ENCODE assay signal across 8 cellular contexts in genomic region chr15:90873488-90873997, GRCh38. TPM values are rescaled to one million over a fixed set of nuclear protein-coding genes. Genes with fewer than 3 reads are reported as not detected.
DNase-seq lines count a peak whose midpoint lies in the region; ATAC-seq and TF ChIP-seq lines count a peak whose summit lies in the region.

No MANE protein-coding gene starts in this region.

- ATAC-seq in gastrocnemius medialis = no peak
- ATAC-seq in GM18498 (IDR thresholded peaks at IDR 0.05; ENCODE audit: unreplicated experiment) = no peak
- ATAC-seq in GM18870 (IDR thresholded peaks at IDR 0.05; ENCODE audit: unreplicated experiment) = no peak

- H3K4me2 ChIP-seq in GM23248 (ENCODE audit: unreplicated experiment) (peak overlapping the region; percentile 85), OCI-LY7 (ENCODE audit: low read length) (no peak overlapping the region)

- H3K36me3 ChIP-seq in GM23248 (ENCODE audit: low read depth) (peaks cover 4% of the 10 kb centered on the region; the same call in 1 of the 2 replicates), gastrocnemius medialis (peaks cover 0 to 31% of the 10 kb centered on the region in 2 donors), OCI-LY7 (ENCODE audit: insufficient read depth, low read length) (no peaks in the 10 kb centered on the region)

- POLR2A ChIA-PET in activated CD4-positive, alpha-beta memory T cell treated with anti-CD3 and anti-CD28 coated beads for 36 hours (lab: Charles Lee) = interaction anchor here (0.8 to 4.7 kb wide), 12 partner anchors 12 to 156 kb away, joined by 3 to 63 read pairs (median 9); partner anchors contain the start of genes BLM, FES and HDDC3
- POLR2A ChIA-PET in OCI-LY7 (lab: Charles Lee) = no interaction called here

- no peaks in the 10 kb centered on the region for H3K9me2 ChIP-seq in GM23248 (ENCODE audit: insufficient read depth)
- H3K9me2 ChIP-seq in OCI-LY7 (ENCODE audit: insufficient read depth, low read length) = no peaks in the 10 kb centered on the region

- TF ChIP-seq POLR2A in gastrocnemius medialis (IDR thresholded peaks at IDR 0.05) = no peak

- H3K4me3 ChIP-seq in GM23248 (peak overlapping the region; percentile 75), fibroblast of the aortic adventitia (ENCODE audit: low read depth, low read length) (peak overlapping the region; percentile 80), gastrocnemius medialis (peak overlapping the region; percentile 78 to 97 (median 88)), OCI-LY7 (ENCODE audit: low read depth, low read length, poor library complexity, severe bottlenecking) (no peak overlapping the region)

- H3K36me3 Mint-ChIP-seq in activated CD4-positive, alpha-beta memory T cell treated with anti-CD3 and anti-CD28 coated beads for 36 hours = peaks cover 79% of the 10 kb centered on the region

- H3K27me3 ChIP-seq in GM23248 (replicated peaks; ENCODE audit: insufficient read depth) = no peaks in the 10 kb centered on the region
- H3K27me3 ChIP-seq in gastrocnemius medialis = no peaks in the 10 kb centered on the region

- peaks cover 24% of the 10 kb centered on the region for H3F3A ChIP-seq in GM23248 (ENCODE audit: insufficient read depth)

- CTCF ChIA-PET in activated CD4-positive, alpha-beta memory T cell treated with anti-CD3 and anti-CD28 coated beads for 36 hours (lab: Charles Lee) = interaction anchor here (1.4 to 2.6 kb wide), 3 partner anchors 12 to 226 kb away, joined by 3 to 22 read pairs (median 6); no protein-coding TSS in a partner anchor
- CTCF ChIA-PET in OCI-LY7 (lab: Charles Lee; ENCODE audit: unreplicated experiment) = interaction anchor here (0.6 kb wide), 1 partner anchor 491 kb away, joined by 3 read pairs; no protein-coding TSS in a partner anchor

- H3K27me3 Mint-ChIP-seq in activated CD4-positive, alpha-beta memory T cell treated with anti-CD3 and anti-CD28 coated beads for 36 hours = no peaks in the 10 kb centered on the region

- no peak for DNase-seq in GM23248
- no peak for DNase-seq in activated CD4-positive, alpha-beta memory T cell treated with anti-CD3 and anti-CD28 coated beads for 36 hours
- DNase-seq in fibroblast of the aortic adventitia (ENCODE audit: low read depth) = no peak
- no peak for DNase-seq in gastrocnemius medialis
- no peak for DNase-seq in OCI-M1 (lab: John Stamatoyannopoulos, UW)
- no peak for DNase-seq in OCI-LY7 (ENCODE audit: low spot score)

- intact Hi-C loops in activated CD4-positive, alpha-beta memory T cell treated with anti-CD3 and anti-CD28 coated beads for 36 hours (cut with micrococcal nuclease) = loop anchor here (1.0 to 2.0 kb wide), 4 partner anchors 35 to 156 kb away; partner anchors contain the start of gene BLM
- intact Hi-C loops in gastrocnemius medialis (cut with DNase I; ENCODE audit: low total_unique reads) (loop anchor here (2.0 to 5.0 kb wide), 4 partner anchors 29 to 211 kb away; partner anchors contain the start of genes BLM and MAN2A2), OCI-LY7 (cut with micrococcal nuclease; ENCODE audit: unreplicated experiment) (loop anchor here (5.0 kb wide), 1 partner anchor 86 kb away; no protein-coding TSS in a partner anchor)

- in situ Hi-C loops in GM23248 (cut with MboI) (no loop called here), gastrocnemius medialis (cut with MboI; ENCODE audit: low sequenced_read_pairs in 4 of 4) (no loop called here)

- H3K4me1 ChIP-seq in GM23248 (ENCODE audit: insufficient read depth) (peaks cover 40% of the 10 kb centered on the region), gastrocnemius medialis (peaks cover 30 to 42% of the 10 kb centered on the region in 2 donors), OCI-LY7 (ENCODE audit: insufficient read depth, low read length, poor library complexity, severe bottlenecking) (peaks cover 36% of the 10 kb centered on the region)

- H3K9me3 ChIP-seq in GM23248 (ENCODE audit: low read depth) = no peaks in the 10 kb centered on the region
- no peaks in the 10 kb centered on the region for H3K9me3 ChIP-seq in gastrocnemius medialis
- H3K9me3 ChIP-seq in OCI-LY7 (ENCODE audit: low read length) = no peaks in the 10 kb centered on the region

- peak overlapping the region; percentile 99 for H3K27ac Mint-ChIP-seq in activated CD4-positive, alpha-beta memory T cell treated with anti-CD3 and anti-CD28 coated beads for 36 hours

- TF ChIP-seq CTCF in fibroblast of the aortic adventitia (IDR thresholded peaks at IDR 0.05; ENCODE audit: insufficient read depth, low read length) (no peak), gastrocnemius medialis (IDR thresholded peaks at IDR 0.05 in 4 of 5, conservative IDR thresholded peaks at IDR 0.05 in 1 of 5) (no peak), OCI-LY7 (conservative IDR thresholded peaks at IDR 0.05; ENCODE audit: low read length) (no peak)

- peak overlapping the region; percentile 90; the same call in 1 of the 2 replicates for H3K27ac ChIP-seq in GM23248
- peak overlapping the region; percentile 93 to 98 (median 96) for H3K27ac ChIP-seq in gastrocnemius medialis
- H3K27ac ChIP-seq in OCI-LY7 (ENCODE audit: low read depth, low read length, poor library complexity, severe bottlenecking) = no peak overlapping the region

- WGBS in GM23248 (ENCODE audit: low coverage in 1 of 2, low lambda C conversion rate in 2 of 2, missing lambda C conversion rate in 2 of 2), 2 experiments = 73 to 77% methylated on average over 4 to 6 of the region's 6 CpGs

- no TSS peak for BruUV-seq in OCI-LY7 (replicated peaks; lab: Mats Ljungman, UMichigan)

- peaks cover 51% of the 10 kb centered on the region for H3K4me1 Mint-ChIP-seq in activated CD4-positive, alpha-beta memory T cell treated with anti-CD3 and anti-CD28 coated beads for 36 hours (ENCODE audit: low read depth)

- H3K79me2 ChIP-seq in GM23248 (ENCODE audit: insufficient read depth) = peaks cover 62% of the 10 kb centered on the region
- no peaks in the 10 kb centered on the region for H3K79me2 ChIP-seq in OCI-LY7 (ENCODE audit: insufficient read depth, low read depth, low read length)

- peak overlapping the region; percentile 91 for H3K9ac ChIP-seq in GM23248

- H3K9me3 Mint-ChIP-seq in activated CD4-positive, alpha-beta memory T cell treated with anti-CD3 and anti-CD28 coated beads for 36 hours = no peaks in the 10 kb centered on the region

- peak overlapping the region; percentile 93 for H3K4me3 Mint-ChIP-seq in activated CD4-positive, alpha-beta memory T cell treated with anti-CD3 and anti-CD28 coated beads for 36 hours

- H2AFZ ChIP-seq in GM23248 (no peak overlapping the region), OCI-LY7 (ENCODE audit: low read length) (no peak overlapping the region)

- no peaks in the 10 kb centered on the region for H4K20me1 ChIP-seq in GM23248 (ENCODE audit: insufficient read depth)
- no peaks in the 10 kb centered on the region; the same call in 1 of the 2 replicates for H4K20me1 ChIP-seq in OCI-LY7 (ENCODE audit: insufficient read depth, low read length)

RNA-seq across cellular contexts. Expression of gene FURIN, which starts 5.2 kb away (rescaled TPM):
- total RNA-seq in GM23248 (2014; rRNA removed; shearing (Covaris generic)) = 48.1 and 50.8 TPM in 2 replicates
- polyA plus RNA-seq in GM23248 (2016; fragmentation: Nextera tagmentation; extraction: Ambion mirVana) = 13.0 and 13.9 TPM in 2 replicates
- 100 to 1,000 TPM; 576 to 590 TPM for total RNA-seq in activated CD4-positive, alpha-beta memory T cell treated with anti-CD3 and anti-CD28 coated beads for 36 hours
- total RNA-seq in fibroblast of the aortic adventitia (ENCODE audit: low replicate concordance) (45.0 and 67.4 TPM in 2 replicates), gastrocnemius medialis (100 to 1,000 TPM in 3 of 4 donors, 10 to 100 TPM in 1; 76.7 to 159 (median 118) TPM), OCI-LY7 (2022) (7.4 and 10.3 TPM in 2 replicates)
- 2.1 and 4.9 TPM in 2 replicates for total RNA-seq in OCI-LY7 (2014; rRNA removed; shearing (Covaris generic))

RNA-seq across cellular contexts. Expression of gene FES, which starts 10.8 kb away (rescaled TPM):
- 3.5 and 7.5 TPM in 2 replicates for total RNA-seq in GM23248 (2014; rRNA removed; shearing (Covaris generic))
- polyA plus RNA-seq in GM23248 (2016; fragmentation: Nextera tagmentation; extraction: Ambion mirVana) = 3.5 and 3.6 TPM in 2 replicates
- 10 to 100 TPM; 18.0 to 21.1 TPM for total RNA-seq in activated CD4-positive, alpha-beta memory T cell treated with anti-CD3 and anti-CD28 coated beads for 36 hours
- total RNA-seq in fibroblast of the aortic adventitia (ENCODE audit: low replicate concordance) (19.0 and 23.1 TPM in 2 replicates), gastrocnemius medialis (10 to 100 TPM in 2 of 4 donors, 1 to 10 TPM in 2; 5.3 to 13.5 (median 10.1) TPM), OCI-LY7 (2022) (3.0 and 3.2 TPM in 2 replicates)
- total RNA-seq in OCI-LY7 (2014; rRNA removed; shearing (Covaris generic)) = 3.3 and 4.7 TPM in 2 replicates

RNA-seq across cellular contexts. Expression of gene MAN2A2, which starts 29.6 kb away (rescaled TPM):
- 5.9 and 7.7 TPM in 2 replicates for total RNA-seq in GM23248 (2014; rRNA removed; shearing (Covaris generic))
- polyA plus RNA-seq in GM23248 (2016; fragmentation: Nextera tagmentation; extraction: Ambion mirVana) = 4.3 and 5.1 TPM in 2 replicates
- 10 to 100 TPM; 98.1 to 99.2 TPM for total RNA-seq in activated CD4-positive, alpha-beta memory T cell treated with anti-CD3 and anti-CD28 coated beads for 36 hours
- total RNA-seq in fibroblast of the aortic adventitia (ENCODE audit: low replicate concordance) = 5.2 and 11.0 TPM in 2 replicates
- 100 to 1,000 TPM in 2 of 4 donors, 10 to 100 TPM in 2; 56.8 to 124 (median 92.4) TPM for total RNA-seq in gastrocnemius medialis
- total RNA-seq in OCI-LY7 (2014; rRNA removed; shearing (Covaris generic)) = 6.6 and 12.2 TPM in 2 replicates
- 11.6 and 17.4 TPM in 2 replicates for total RNA-seq in OCI-LY7 (2022)

RNA-seq across cellular contexts. Expression of gene HDDC3, which starts 58.8 kb away (rescaled TPM):
- total RNA-seq in GM23248 (2014; rRNA removed; shearing (Covaris generic)) = 9.7 and 17.3 TPM in 2 replicates
- 11.1 and 13.5 TPM in 2 replicates for polyA plus RNA-seq in GM23248 (2016; fragmentation: Nextera tagmentation; extraction: Ambion mirVana)
- 10 to 100 TPM; 45.0 to 45.8 TPM for total RNA-seq in activated CD4-positive, alpha-beta memory T cell treated with anti-CD3 and anti-CD28 coated beads for 36 hours
- total RNA-seq in fibroblast of the aortic adventitia (ENCODE audit: low replicate concordance) = 4.3 and 12.9 TPM in 2 replicates
- 10 to 100 TPM; 13.4 to 22.2 (median 17.2) TPM for total RNA-seq in gastrocnemius medialis
- 31.8 and 35.8 TPM in 2 replicates for total RNA-seq in OCI-LY7 (2014; rRNA removed; shearing (Covaris generic))
- total RNA-seq in OCI-LY7 (2022) = 38.6 and 39.7 TPM in 2 replicates
